Comparison of ENCODE assay signal across 1 cellular context in genomic region chr15:91018178-91018577, GRCh38.
TF ChIP-seq lines count a peak whose summit lies in the region.

No MANE protein-coding gene starts in this region.

TF ChIP-seq in K562, 482 proteins besides CTCF, POLR2A, EP300 and RAD21:
- TF ChIP-seq ZEB2 (IDR thresholded peaks at IDR 0.05) (0 out of 2 replicates have a peak, but pooled peaks have one; percentile 2), KLF1 (tag; IDR thresholded peaks at IDR 0.05) (no peak), RNF219 (CRISPR knock-in tag; IDR thresholded peaks at IDR 0.05) (no peak), HDGF (IDR thresholded peaks at IDR 0.05) (peak; percentile 88; the same call in 1 of the 2 replicates), HOXB6 (CRISPR knock-in tag; IDR thresholded peaks at IDR 0.05; ENCODE audit: borderline replicate concordance) (no peak), KDM1A (IDR thresholded peaks at IDR 0.05) (0 out of 4 replicates have a peak, but pooled peaks of 1 of the 2 experiments have one; percentile 15), NKRF (IDR thresholded peaks at IDR 0.05; ENCODE audit: borderline replicate concordance) (0 out of 2 replicates have a peak, but pooled peaks have one; percentile 23), RFX7 (CRISPR knock-in tag; IDR thresholded peaks at IDR 0.05) (no peak), PHF21A (IDR thresholded peaks at IDR 0.05; ENCODE audit: borderline replicate concordance, low read depth) (no peak), COPS2 (conservative IDR thresholded peaks at IDR 0.05) (no peak), FOXK2 (conservative IDR thresholded peaks at IDR 0.05 in 1 of 2, IDR thresholded peaks at IDR 0.05 in 1 of 2; ENCODE audit: low read depth in 2 of 2) (0 out of 4 replicates have a peak, but pooled peaks of 1 of the 2 experiments have one; percentile 14), HDAC1 (IDR thresholded peaks at IDR 0.05) (0 out of 4 replicates have a peak, but pooled peaks of 1 of the 2 experiments have one; percentile 28), PBX2 (CRISPR knock-in tag; IDR thresholded peaks at IDR 0.05; ENCODE audit: low read depth) (no peak), PBX2 (tag; conservative IDR thresholded peaks at IDR 0.05; ENCODE audit: low read depth) (peak; percentile 40)
